In the genomic region with DNA sequence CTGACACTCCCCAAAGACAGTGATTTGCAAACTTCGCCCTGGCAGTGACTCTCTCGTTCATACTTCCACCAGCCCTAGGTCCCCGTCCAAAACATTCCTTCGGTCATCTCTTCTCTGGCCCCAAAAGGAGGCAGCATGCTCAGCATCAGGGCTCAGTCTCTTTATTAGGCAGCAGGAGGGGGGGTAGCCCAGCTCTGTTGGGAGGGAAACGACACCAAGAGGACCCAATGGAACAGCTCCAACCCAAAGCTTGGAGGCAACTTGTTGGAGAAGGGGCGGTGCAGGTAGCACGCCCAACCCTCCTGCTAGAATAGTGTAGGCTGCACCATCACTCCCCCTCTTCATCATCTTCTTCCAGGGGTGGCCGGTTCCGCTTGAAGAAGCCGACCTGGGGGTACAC, we compare ENCODE assay signal across 1 cellular context.
TF ChIP-seq lines count a peak whose summit lies in the region.

No MANE protein-coding gene starts in this region.

TF ChIP-seq in IMR-90, 13 proteins besides CTCF, POLR2A, EP300 and RAD21:
- TF ChIP-seq MAZ (IDR thresholded peaks at IDR 0.05; ENCODE audit: borderline replicate concordance, low read depth, low read length) (no peak), RFX5 (IDR thresholded peaks at IDR 0.05; ENCODE audit: low read depth, low read length) (no peak), NFE2L2 (IDR thresholded peaks at IDR 0.05; ENCODE audit: low read depth, low read length) (no peak), FOS (IDR thresholded peaks at IDR 0.05; ENCODE audit: low read depth, low read length) (no peak), SMC3 (IDR thresholded peaks at IDR 0.05; ENCODE audit: low read depth, low read length) (no peak)
